In genomic region chr1:90534669-90535379, GRCh38 we compare ENCODE assay signal across 1 cellular context.
TF ChIP-seq lines count a peak whose summit lies in the region.

No MANE protein-coding gene starts in this region.

TF ChIP-seq in GM23338, 12 proteins besides CTCF, POLR2A, EP300 and RAD21:
- no peak for TF ChIP-seq REST (IDR thresholded peaks at IDR 0.05; ENCODE audit: unreplicated experiment)
- no peak for TF ChIP-seq STAT1 (IDR thresholded peaks at IDR 0.05; ENCODE audit: unreplicated experiment)
- TF ChIP-seq EZH2 (IDR thresholded peaks at IDR 0.05; ENCODE audit: low read depth, unreplicated experiment), result no peak
- no peak for TF ChIP-seq ZNF331 (CRISPR knock-in tag; IDR thresholded peaks at IDR 0.05; ENCODE audit: low read depth)
- no peak for TF ChIP-seq EZH2phosphoT487 (IDR thresholded peaks at IDR 0.05; ENCODE audit: unreplicated experiment)
- no peak for TF ChIP-seq POLR2AphosphoS5 (IDR thresholded peaks at IDR 0.05; ENCODE audit: low read depth)
- TF ChIP-seq ZNF462 (CRISPR knock-in tag; IDR thresholded peaks at IDR 0.05), result no peak
- TF ChIP-seq JUNB (IDR thresholded peaks at IDR 0.05; ENCODE audit: unreplicated experiment), result no peak
- no peak for TF ChIP-seq ETS1 (IDR thresholded peaks at IDR 0.05)
- TF ChIP-seq ZNF114 (CRISPR knock-in tag; IDR thresholded peaks at IDR 0.05), result no peak
- no peak for TF ChIP-seq CREB1 (CRISPR knock-in tag; IDR thresholded peaks at IDR 0.05; ENCODE audit: low read depth)
- no peak for TF ChIP-seq NANOG (IDR thresholded peaks at IDR 0.05; ENCODE audit: borderline replicate concordance)
TF ChIP-seq in GM23338: peak in this region for 0.
